15 cellular contexts compared by ENCODE assay signal in genomic region chr2:157325786-157326185, GRCh38. TPM values are rescaled to one million over a fixed set of nuclear protein-coding genes. Genes with fewer than 3 reads are reported as not detected.
DNase-seq lines count a peak whose midpoint lies in the region; ATAC-seq and TF ChIP-seq lines count a peak whose summit lies in the region.
"Had no signal": no experiment of that assay in that cellular context is flagged by ENCODE, and none has a peak within 500 bp of the region (broad histone marks: within the 10 kb centered on the region; RNA-seq: fewer than 3 reads in every experiment).

TSS of gene ERMN (minus strand) at chr2:157325824. CDS start at chr2:157325642, 182 bp downstream.

- H3K36me3 ChIP-seq in HUES48 (ENCODE audit: control insufficient read depth, insufficient read depth, low read length) (no peaks in the 10 kb centered on the region), upper lobe of right lung (no peaks in the 10 kb centered on the region)
- H3K36me3 ChIP-seq: cardiac muscle cell had no signal

- H3K27ac ChIP-seq in CD4-positive, alpha-beta T cell (ENCODE audit: low read depth, low read length): no peak within 1 kb of the TSS
- H3K27ac ChIP-seq in HUES48 (ENCODE audit: low read depth, low read length) (peak within 1 kb of the TSS; percentile 65), upper lobe of right lung (no peak within 1 kb of the TSS)
- H3K27ac ChIP-seq: BLaER1 treated with 17β-estradiol and CSF1 and Interleukin-3, amounts not matched to agents 10 nM and 100 nM; cardiac muscle cell had no signal

- H3K36me3 Mint-ChIP-seq in CD4-positive, alpha-beta T cell (ENCODE audit: low read depth): peaks cover 5% of the 10 kb centered on the region

- ATAC-seq in CD4-positive, alpha-beta T cell (ENCODE audit: poor library complexity): no peak
- ATAC-seq in GM18858 (IDR thresholded peaks at IDR 0.05; ENCODE audit: unreplicated experiment) (no peak), upper lobe of right lung (no peak)
- ATAC-seq: stimulated activated naive CD8-positive, alpha-beta T cell treated with anti-CD3 and anti-CD28 coated beads, Interleukin-15, Interleukin-2, amounts not matched to agents 100 U/mL and 50 U/mL, for 24 hours had no signal

- H3K4me3 ChIP-seq in HUES48 (ENCODE audit: low read depth, low read length) (0 out of 2 replicates have a peak within 1 kb of the TSS, but pooled peaks have one; percentile 16), upper lobe of right lung (no peak within 1 kb of the TSS)
- H3K4me3 ChIP-seq: BLaER1 treated with 17β-estradiol and CSF1 and Interleukin-3, amounts not matched to agents 10 nM and 100 nM; cardiac muscle cell had no signal

- peaks cover 30% of the 10 kb centered on the region for H3K4me1 ChIP-seq in HUES48 (ENCODE audit: control insufficient read depth, insufficient read depth, low read length)
- no peaks in the 10 kb centered on the region for H3K4me1 ChIP-seq in upper lobe of right lung

- intact Hi-C loops in CD4-positive, alpha-beta T cell (cut with DNase I, micrococcal nuclease): loop anchor here (2.0 to 10.0 kb wide), 5 partner anchors 87 to 549 kb away; partner anchors contain the start of gene ACVR1 (in 1 of the 2)
- intact Hi-C loops in upper lobe of right lung (cut with DNase I): no loop called here

- no peaks in the 10 kb centered on the region for H3K9me3 Mint-ChIP-seq in CD4-positive, alpha-beta T cell
- H3K9me3 Mint-ChIP-seq: activated T-helper 2 cell treated with anti-CD3 and anti-CD28 coated beads, Interferon-gamma antibody, Interleukin-2, Interleukin-4, amounts not matched to agents 10 μg/mL and 5 μg/mL and 100 μg/mL, durations not matched to agents 14 hours and 24 hours and 36 hours had no signal

- no peak for DNase-seq in CD4-positive, alpha-beta T cell
- DNase-seq in amygdala (lab: John Stamatoyannopoulos, UW) (peak in 40 of 56 donors; percentile 2 to 87 (median 52)), inferior parietal cortex (ENCODE audit: extremely low spot score) (peak; percentile 84), DMS79 (lab: John Stamatoyannopoulos, UW) (no peak), upper lobe of right lung (no peak), NCI-H446 treated with DMSO at 0.1 percent for 48 hours (lab: John Stamatoyannopoulos, UW) (no peak)
- DNase-seq: activated CD4-positive, CD25-positive, alpha-beta regulatory T cell treated with anti-CD3 and anti-CD28 coated beads, Interleukin-2, amount 50 U/mL, for 72 hours; retina; stimulated activated CD4-positive, alpha-beta T cell treated with anti-CD3 and anti-CD28 coated beads, Interleukin-2, amount 100 ng/mL, for 48 hours; stimulated activated naive CD8-positive, alpha-beta T cell treated with anti-CD3 and anti-CD28 coated beads, Interleukin-15, Interleukin-2, amounts not matched to agents 100 U/mL and 50 U/mL, for 24 hours had no signal

- H3K4me3 Mint-ChIP-seq in CD4-positive, alpha-beta T cell: no peak within 1 kb of the TSS

- H3K9me3 ChIP-seq in CD4-positive, alpha-beta T cell (ENCODE audit: control insufficient read depth, low read length): no peaks in the 10 kb centered on the region
- no peaks in the 10 kb centered on the region for H3K9me3 ChIP-seq in HUES48 (ENCODE audit: control insufficient read depth, insufficient read depth, low read length)
- H3K9me3 ChIP-seq in upper lobe of right lung: no peaks in the 10 kb centered on the region
- H3K9me3 ChIP-seq: BLaER1 treated with 17β-estradiol and CSF1 and Interleukin-3, amounts not matched to agents 10 nM and 100 nM had no signal

- H3K9ac ChIP-seq in HUES48 (ENCODE audit: low read depth, low read length): no peak within 1 kb of the TSS
- H3K9ac ChIP-seq: BLaER1 treated with 17β-estradiol and CSF1 and Interleukin-3, amounts not matched to agents 10 nM and 100 nM had no signal

- H3K27me3 Mint-ChIP-seq in CD4-positive, alpha-beta T cell: no peaks in the 10 kb centered on the region

- H3K4me1 Mint-ChIP-seq in CD4-positive, alpha-beta T cell (ENCODE audit: low read depth): peaks cover 37% of the 10 kb centered on the region

- CTCF ChIA-PET in CD4-positive, alpha-beta T cell (lab: Charles Lee): interaction anchor here (0.7 to 3.1 kb wide), 6 partner anchors 10 to 303 kb away, joined by 3 to 62 read pairs (median 12); partner anchors contain the start of gene ACVR1C

- H3K27me3 ChIP-seq in CD4-positive, alpha-beta T cell (ENCODE audit: control insufficient read depth, insufficient read depth, low read length): no peaks in the 10 kb centered on the region
- no peaks in the 10 kb centered on the region for H3K27me3 ChIP-seq in HUES48 (ENCODE audit: control insufficient read depth, insufficient read depth, low read length)
- H3K27me3 ChIP-seq in upper lobe of right lung: no peaks in the 10 kb centered on the region
- H3K27me3 ChIP-seq: BLaER1 treated with 17β-estradiol and CSF1 and Interleukin-3, amounts not matched to agents 10 nM and 100 nM; cardiac muscle cell had no signal

- H3K27ac Mint-ChIP-seq in CD4-positive, alpha-beta T cell: no peak within 1 kb of the TSS
- H3K27ac Mint-ChIP-seq: activated T-helper 2 cell treated with anti-CD3 and anti-CD28 coated beads, Interferon-gamma antibody, Interleukin-2, Interleukin-4, amounts not matched to agents 10 μg/mL and 5 μg/mL and 100 μg/mL, durations not matched to agents 14 hours and 24 hours and 36 hours had no signal

- POLR2A ChIA-PET in CD4-positive, alpha-beta T cell (lab: Charles Lee): interaction anchor here (1.8 to 4.1 kb wide), 3 partner anchors 78 to 167 kb away, joined by 7 to 39 read pairs (median 26); no protein-coding TSS in a partner anchor

- TF ChIP-seq CTCF in CD4-positive, alpha-beta T cell (IDR thresholded peaks at IDR 0.05): no peak
- no peak for TF ChIP-seq CTCF in upper lobe of right lung (IDR thresholded peaks at IDR 0.05)

RNA-seq across cellular contexts. Expression of gene ERMN, which starts in this region (rescaled TPM):
- 10 to 100 TPM; 17.3 to 18.0 TPM for total RNA-seq in CD4-positive, alpha-beta T cell
- 0.32 TPM for total RNA-seq in upper lobe of right lung

Comparison
In these comparisons a context has a peak if more than half of its experiments do, and no peak if none do; other contexts are left out.
1. RNA of gene ERMN (total RNA-seq): 17.3 to 18.0 TPM in CD4-positive, alpha-beta T cell; 0.32 TPM in upper lobe of right lung (single experiment); every median in the first group is over 10 times any median in the second.
2. DNase-seq: peak in amygdala (40 of 56) and inferior parietal cortex (single experiment); none in CD4-positive, alpha-beta T cell (0 of 10), DMS79 (single experiment), upper lobe of right lung (single experiment) and NCI-H446 treated with DMSO at 0.1 percent for 48 hours (single experiment).